In the genomic region with DNA sequence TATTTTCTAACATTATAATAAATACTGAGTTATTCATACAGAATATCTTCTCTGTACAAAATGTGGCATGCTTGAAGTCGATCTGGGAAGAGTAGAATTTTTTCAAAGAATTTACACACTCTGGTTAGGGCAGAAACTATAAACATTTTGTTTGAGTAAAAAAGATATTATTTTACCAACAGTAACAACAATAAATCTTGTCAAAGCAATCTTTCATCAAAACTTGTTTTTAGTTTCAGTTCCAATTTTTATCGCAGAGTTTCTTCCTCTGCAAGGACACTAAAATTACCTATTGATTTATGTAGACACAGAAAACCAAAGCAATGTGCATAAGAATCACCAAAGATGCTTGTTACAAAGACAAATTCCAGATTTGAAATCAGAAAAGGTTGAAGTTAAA, we compare ENCODE assay signal across 8 cellular contexts.
A peak's percentile ranks its signal among the peaks of the same experiment; 100 is the strongest.
DNase-seq lines count a peak whose midpoint lies in the region; ATAC-seq, FAIRE-seq and TF ChIP-seq lines count a peak whose summit lies in the region.

No MANE protein-coding gene starts in this region.

- H3K4me3 Mint-ChIP-seq in CD8-positive, alpha-beta memory T cell = peak overlapping the region in 5 of 7 donors; percentile 9 to 75 (median 46)
- H3K4me3 Mint-ChIP-seq in astrocyte (ENCODE audit: unreplicated experiment) = no peak overlapping the region

- no peaks in the 10 kb centered on the region for H3K27me3 ChIP-seq in CD8-positive, alpha-beta memory T cell (ENCODE audit: insufficient read depth, low read length, poor library complexity, severe bottlenecking)
- no peaks in the 10 kb centered on the region for H3K27me3 ChIP-seq in astrocyte (ENCODE audit: insufficient read depth, low read length)
- H3K27me3 ChIP-seq in SJCRH30 = no peaks in the 10 kb centered on the region

- POLR2A ChIA-PET in CD8-positive, alpha-beta memory T cell (lab: Charles Lee) = no interaction called here

- CTCF ChIA-PET in CD8-positive, alpha-beta memory T cell (lab: Charles Lee) = no interaction called here

- no peaks in the 10 kb centered on the region for H4K20me1 ChIP-seq in astrocyte (ENCODE audit: insufficient read depth, low read length)

- no peak overlapping the region for H3K27ac ChIP-seq in CD8-positive, alpha-beta memory T cell (ENCODE audit: low read depth, low read length)
- H3K27ac ChIP-seq in astrocyte (ENCODE audit: low read depth, low read length) = peak overlapping the region; percentile 26
- no peak overlapping the region for H3K27ac ChIP-seq in SJCRH30

- no peak overlapping the region for H3K4me3 ChIP-seq in CD8-positive, alpha-beta memory T cell (ENCODE audit: low read length)
- H3K4me3 ChIP-seq in astrocyte (ENCODE audit: insufficient read depth, low read depth, low read length) (no peak overlapping the region), SJCRH30 (no peak overlapping the region)

- H3K27me3 Mint-ChIP-seq in CD8-positive, alpha-beta memory T cell = peaks cover 7 to 14% of the 10 kb centered on the region in 2 donors
- no peaks in the 10 kb centered on the region for H3K27me3 Mint-ChIP-seq in astrocyte (ENCODE audit: low read depth, unreplicated experiment)

- H3K79me2 ChIP-seq in astrocyte (ENCODE audit: insufficient read depth, low read length) = no peaks in the 10 kb centered on the region

- peaks cover 9% of the 10 kb centered on the region for H3K4me1 ChIP-seq in CD8-positive, alpha-beta memory T cell (ENCODE audit: insufficient read depth, low read length)
- H3K4me1 ChIP-seq in astrocyte (ENCODE audit: insufficient read depth, low read length) (peaks cover 5% of the 10 kb centered on the region), SJCRH30 (no peaks in the 10 kb centered on the region)

- no peaks in the 10 kb centered on the region for H3K9me3 Mint-ChIP-seq in CD8-positive, alpha-beta memory T cell
- no peaks in the 10 kb centered on the region for H3K9me3 Mint-ChIP-seq in astrocyte (ENCODE audit: unreplicated experiment)

- ATAC-seq in GM19463 (IDR thresholded peaks at IDR 0.05; ENCODE audit: unreplicated experiment) (peak; percentile 6), HG03135 (IDR thresholded peaks at IDR 0.05; ENCODE audit: unreplicated experiment) (peak; percentile 24)

- no peaks in the 10 kb centered on the region for H3K36me3 ChIP-seq in CD8-positive, alpha-beta memory T cell (ENCODE audit: insufficient read depth, low read length)
- H3K36me3 ChIP-seq in astrocyte (ENCODE audit: insufficient read depth, low read length) (no peaks in the 10 kb centered on the region), SJCRH30 (no peaks in the 10 kb centered on the region)

- H3K4me1 Mint-ChIP-seq in CD8-positive, alpha-beta memory T cell = peaks cover 12 to 28% (median 17%) of the 10 kb centered on the region in 3 donors
- no peaks in the 10 kb centered on the region for H3K4me1 Mint-ChIP-seq in astrocyte (ENCODE audit: low read depth, unreplicated experiment)

- no peaks in the 10 kb centered on the region for H3K9me3 ChIP-seq in CD8-positive, alpha-beta memory T cell (ENCODE audit: low read length)
- H3K9me3 ChIP-seq in astrocyte (ENCODE audit: insufficient read depth, low read depth, low read length) (no peaks in the 10 kb centered on the region), SJCRH30 (replicated peaks) (no peaks in the 10 kb centered on the region)

- peak overlapping the region in 1 of 8 donors; percentile 51 for H3K27ac Mint-ChIP-seq in CD8-positive, alpha-beta memory T cell
- H3K27ac Mint-ChIP-seq in astrocyte (ENCODE audit: unreplicated experiment) = no peak overlapping the region

- H3K9ac ChIP-seq in astrocyte (ENCODE audit: low read length) = no peak overlapping the region

- TF ChIP-seq CTCF in astrocyte (IDR thresholded peaks at IDR 0.05; ENCODE audit: insufficient read depth, low read depth, low read length) (no peak), GM10266 (IDR thresholded peaks at IDR 0.05; ENCODE audit: control insufficient read depth, insufficient read depth, low read depth, missing control alignments) (no peak)

- peak; percentile 20 for FAIRE-seq in astrocyte (lab: Jason Lieb, UNC)

- peak overlapping the region; percentile 40 for H3K4me2 ChIP-seq in astrocyte (ENCODE audit: low read length)

- DNase-seq in CD8-positive, alpha-beta memory T cell = no peak
- DNase-seq in astrocyte (ENCODE audit: low read depth) (no peak), epidermal melanocyte (ENCODE audit: insufficient read length, low spot score) (no peak), SJCRH30 (no peak), NCI-H1105 (lab: John Stamatoyannopoulos, UW) (no peak), GM10266 (ENCODE audit: extremely low spot score) (no peak)

- H3K36me3 Mint-ChIP-seq in CD8-positive, alpha-beta memory T cell = no peaks in the 10 kb centered on the region
- no peaks in the 10 kb centered on the region for H3K36me3 Mint-ChIP-seq in astrocyte (ENCODE audit: low read depth, unreplicated experiment)

- H2AFZ ChIP-seq in astrocyte (ENCODE audit: low read depth, low read length) = no peak overlapping the region
